Comparison of ENCODE assay signal across 19 cellular contexts in the genomic region with DNA sequence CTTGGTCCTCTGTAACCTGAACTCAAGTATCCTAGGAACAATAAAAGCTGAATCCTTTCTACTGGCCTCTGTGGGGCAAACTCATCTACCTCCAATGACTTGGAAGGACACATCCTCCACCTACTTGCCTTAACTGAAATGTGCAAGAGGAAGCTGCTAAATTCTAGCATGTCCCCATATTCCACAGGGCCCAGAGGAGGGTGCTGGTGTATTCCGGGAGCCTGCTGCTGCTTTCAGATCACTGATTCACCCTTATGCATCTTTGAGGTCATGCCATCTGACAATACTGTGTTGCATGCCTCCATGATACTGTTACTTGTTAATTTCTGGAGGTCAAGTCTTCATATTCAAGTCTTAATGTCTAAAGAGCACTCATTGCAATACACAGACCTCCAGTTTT. TPM values are rescaled to one million over a fixed set of nuclear protein-coding genes. Genes with fewer than 3 reads are reported as not detected.
A peak's percentile ranks its signal among the peaks of the same experiment; 100 is the strongest.
DNase-seq lines count a peak whose midpoint lies in the region; ATAC-seq, FAIRE-seq and TF ChIP-seq lines count a peak whose summit lies in the region.
"Had no signal": no experiment of that assay in that cellular context is flagged by ENCODE, and none has a peak within 500 bp of the region (broad histone marks: within the 10 kb centered on the region; RNA-seq: fewer than 3 reads in every experiment).

No MANE protein-coding gene starts in this region.

- H3K27me3 ChIP-seq in mammary epithelial cell (ENCODE audit: insufficient read depth, low read length) = no peaks in the 10 kb centered on the region
- H3K27me3 ChIP-seq in WERI-Rb-1 (ENCODE audit: insufficient read depth, low read depth, severe bottlenecking) = no peaks in the 10 kb centered on the region
- no peaks in the 10 kb centered on the region for H3K27me3 ChIP-seq in keratinocyte (ENCODE audit: control insufficient read depth, extremely low read depth, insufficient read depth, low read length)
- H3K27me3 ChIP-seq: BLaER1 had no signal

- H3K4me1 ChIP-seq in mammary epithelial cell (ENCODE audit: insufficient read depth, low read length) = peaks cover 6% of the 10 kb centered on the region
- H3K4me1 ChIP-seq in keratinocyte (ENCODE audit: control insufficient read depth, extremely low read depth, insufficient read depth, low read length) = peaks cover 4% of the 10 kb centered on the region
- H3K4me1 ChIP-seq: Caco-2 had no signal

- H3K9me3 ChIP-seq in mammary epithelial cell (replicated peaks; ENCODE audit: insufficient read depth, low read length) = no peaks in the 10 kb centered on the region
- H3K9me3 ChIP-seq in WERI-Rb-1 (ENCODE audit: severe bottlenecking) = no peaks in the 10 kb centered on the region
- no peaks in the 10 kb centered on the region for H3K9me3 ChIP-seq in keratinocyte (ENCODE audit: control insufficient read depth, low read depth, low read length)
- H3K9me3 ChIP-seq: BLaER1, Caco-2 had no signal

- no peaks in the 10 kb centered on the region for H3K4me1 Mint-ChIP-seq in MCF 10A (ENCODE audit: insufficient read depth, unreplicated experiment)
- H3K4me1 Mint-ChIP-seq: CD8-positive, alpha-beta memory T cell had no signal

- DNase-seq in mammary epithelial cell (peak; percentile 19), MCF 10A (ENCODE audit: unreplicated experiment) (no peak), WERI-Rb-1 (no peak), keratinocyte (ENCODE audit: low read depth, low spot score) (no peak), NCI-H2107 treated with DMSO at 0.1 percent for 48 hours (lab: John Stamatoyannopoulos, UW; ENCODE audit: unreplicated experiment) (no peak), DMS114 treated with DMSO at 0.1 percent for 48 hours (lab: John Stamatoyannopoulos, UW; ENCODE audit: unreplicated experiment) (no peak)
- DNase-seq: 8988T; AML-193; Caco-2; CD8-positive, alpha-beta memory T cell; GM23248; H7 had no signal

- peak; percentile 17 to 24 for TF ChIP-seq CTCF in mammary epithelial cell (conservative IDR thresholded peaks at IDR 0.05 in 1 of 2, IDR thresholded peaks at IDR 0.05 in 1 of 2; ENCODE audit: extremely low read depth in 1 of 2, insufficient read depth in 1 of 2, low read depth in 1 of 2, low read length in 2 of 2)
- TF ChIP-seq CTCF in MCF 10A (IDR thresholded peaks at IDR 0.05; ENCODE audit: unreplicated experiment) = no peak
- 0 out of 2 replicates have a peak, but pooled peaks have one; percentile 17 for TF ChIP-seq CTCF in WERI-Rb-1 (IDR thresholded peaks at IDR 0.05; ENCODE audit: low read depth, low read length)
- TF ChIP-seq CTCF in keratinocyte (optimal IDR thresholded peaks at IDR 0.05 in 1 of 3, IDR thresholded peaks at IDR 0.05 in 1 of 3, conservative IDR thresholded peaks at IDR 0.05 in 1 of 3; ENCODE audit: extremely low read depth in 1 of 3, insufficient read depth in 2 of 3, low read length in 3 of 3) = peak; percentile 10 to 51 (median 30)

- no peaks in the 10 kb centered on the region for H3K9me3 Mint-ChIP-seq in MCF 10A (ENCODE audit: unreplicated experiment)
- H3K9me3 Mint-ChIP-seq: CD8-positive, alpha-beta memory T cell had no signal

- intact Hi-C loops in mammary epithelial cell (cut with micrococcal nuclease) = no loop called here
- intact Hi-C loops in MCF 10A (cut with micrococcal nuclease) = no loop called here

- no peaks in the 10 kb centered on the region for H3K79me2 ChIP-seq in mammary epithelial cell (ENCODE audit: insufficient read depth, low read length)
- no peaks in the 10 kb centered on the region for H3K79me2 ChIP-seq in keratinocyte (ENCODE audit: control insufficient read depth, insufficient read depth, low read length)

- CTCF ChIA-PET in mammary epithelial cell (lab: Charles Lee; ENCODE audit: low non-redundant PET) = interaction anchor here (0.6 kb wide), 1 partner anchor 82 kb away, joined by 7 read pairs; no protein-coding TSS in a partner anchor
- CTCF ChIA-PET in MCF 10A (lab: Yijun Ruan, JAX) = interaction anchor here (0.6 to 0.9 kb wide), 3 partner anchors 77 to 763 kb away, joined by 3 read pairs; no protein-coding TSS in a partner anchor

- H3K4me3 ChIP-seq in mammary epithelial cell (replicated peaks in 1 of 3; ENCODE audit: insufficient read depth in 1 of 3, low read depth in 2 of 3, low read length in 3 of 3) = no peak overlapping the region
- no peak overlapping the region for H3K4me3 ChIP-seq in WERI-Rb-1 (ENCODE audit: low read depth, low read length)
- H3K4me3 ChIP-seq in keratinocyte (ENCODE audit: control insufficient read depth in 2 of 3, extremely low read depth in 1 of 3, insufficient read depth in 2 of 3, low read depth in 1 of 3, low read length in 3 of 3) = no peak overlapping the region
- H3K4me3 ChIP-seq: BLaER1, GM12878, GM23248 had no signal

- in situ Hi-C loops in mammary epithelial cell (cut with MboI; ENCODE audit: low sequenced_read_pairs in 2 of 2) = loop anchor here in 1 of 2 donors (25.0 kb wide), 1 partner anchor 167 kb away; no protein-coding TSS in a partner anchor

- dilution Hi-C loops in mammary epithelial cell (cut with HindIII; ENCODE audit: low sequenced_read_pairs) (no loop called here), keratinocyte (cut with MboI; ENCODE audit: extremely low pct_ligation_motif_present, low sequenced_read_pairs) (no loop called here)

- no peak overlapping the region for H3K4me3 Mint-ChIP-seq in MCF 10A (ENCODE audit: unreplicated experiment)
- H3K4me3 Mint-ChIP-seq: CD8-positive, alpha-beta memory T cell had no signal

- no peaks in the 10 kb centered on the region for H3K27me3 Mint-ChIP-seq in MCF 10A (ENCODE audit: insufficient read depth, unreplicated experiment)
- H3K27me3 Mint-ChIP-seq: CD8-positive, alpha-beta memory T cell had no signal

- no peak for ATAC-seq in esophagus mucosa
- ATAC-seq in HG03045 (IDR thresholded peaks at IDR 0.05; ENCODE audit: unreplicated experiment) = no peak
- ATAC-seq: GM12878, HepG2 had no signal

- no peak overlapping the region for H3K27ac Mint-ChIP-seq in MCF 10A (ENCODE audit: low read depth, unreplicated experiment)
- H3K27ac Mint-ChIP-seq: CD8-positive, alpha-beta memory T cell had no signal

- H3K4me2 ChIP-seq in mammary epithelial cell (ENCODE audit: insufficient read depth, low read depth, low read length) (no peak overlapping the region), keratinocyte (ENCODE audit: control insufficient read depth, extremely low read depth, insufficient read depth, low read depth, low read length) (no peak overlapping the region)

- FAIRE-seq in keratinocyte (lab: Jason Lieb, UNC) = no peak
- FAIRE-seq: GM12878, GM18507, HepG2, HTR-8/SVneo had no signal

- WGBS in mammary epithelial cell (ENCODE audit: low coverage, missing lambda C conversion rate) = 82% methylated on average over 1 of the region's 1 CpG

- H3K27ac ChIP-seq in mammary epithelial cell (ENCODE audit: insufficient read depth, low read depth, low read length) (no peak overlapping the region), WERI-Rb-1 (no peak overlapping the region), keratinocyte (ENCODE audit: control insufficient read depth, insufficient read depth, low read length) (no peak overlapping the region)
- H3K27ac ChIP-seq: BLaER1, GM23248 had no signal

- H2AFZ ChIP-seq in mammary epithelial cell (ENCODE audit: low read depth, low read length) (no peak overlapping the region), keratinocyte (ENCODE audit: control insufficient read depth, low read length) (no peak overlapping the region)
- H2AFZ ChIP-seq: GM23248 had no signal

- H3K36me3 ChIP-seq in mammary epithelial cell (ENCODE audit: insufficient read depth, low read length) = peaks cover 3% of the 10 kb centered on the region
- H3K36me3 ChIP-seq in WERI-Rb-1 = peaks cover 5% of the 10 kb centered on the region
- H3K36me3 ChIP-seq in keratinocyte (ENCODE audit: control insufficient read depth in 2 of 2, extremely low read depth in 1 of 2, insufficient read depth in 2 of 2, low read length in 2 of 2) = peaks cover 4% of the 10 kb centered on the region in 2 experiments

- POLR2A ChIA-PET in MCF 10A (lab: Yijun Ruan, JAX) = interaction anchor here (0.5 to 1.6 kb wide), 3 partner anchors 10 to 238 kb away, joined by 3 to 5 read pairs (median 4); no protein-coding TSS in a partner anchor

- no TSS peak for BruUV-seq in mammary epithelial cell (replicated peaks; lab: Mats Ljungman, UMichigan)
- no TSS peak for BruUV-seq in MCF 10A (replicated peaks; lab: Mats Ljungman, UMichigan)

- no peaks in the 10 kb centered on the region for H4K20me1 ChIP-seq in mammary epithelial cell (ENCODE audit: insufficient read depth, low read length)
- no peaks in the 10 kb centered on the region for H4K20me1 ChIP-seq in keratinocyte (ENCODE audit: control insufficient read depth, extremely low read depth, insufficient read depth, low read length)
- H4K20me1 ChIP-seq: BLaER1 had no signal

- H3K9ac ChIP-seq in mammary epithelial cell (ENCODE audit: insufficient read depth, low read length) (no peak overlapping the region), keratinocyte (ENCODE audit: control insufficient read depth, extremely low read depth, insufficient read depth, low read length) (no peak overlapping the region)
- H3K9ac ChIP-seq: BLaER1, GM23248 had no signal

- H3K36me3 Mint-ChIP-seq in MCF 10A (ENCODE audit: insufficient read depth, unreplicated experiment) = no peaks in the 10 kb centered on the region

- no peaks in the 10 kb centered on the region for H3K9me1 ChIP-seq in keratinocyte (ENCODE audit: control insufficient read depth, extremely low read depth, insufficient read depth, low read length)

RNA-seq across cellular contexts. Expression of gene LYRM4, which starts 40.3 kb away (rescaled TPM):
- total RNA-seq in mammary epithelial cell = 10 to 100 TPM; 13.7 to 42.3 TPM
- polyA plus RNA-seq in mammary epithelial cell = 35.1 TPM
- polyA minus RNA-seq in mammary epithelial cell = 23.7 TPM
- 31.6 and 36.1 TPM in 2 replicates for total RNA-seq in MCF 10A (2022)
- 37.8 to 41.4 TPM (median 41.1 TPM) in 3 replicates for polyA plus RNA-seq in keratinocyte
- polyA plus RNA-seq in keratinocyte (2011; ENCODE audit: low read depth) = 43.1 TPM
- polyA plus RNA-seq in keratinocyte (2011; cell fraction: cytosol; rRNA removed) = 38.8 and 53.2 TPM in 2 replicates
- polyA plus RNA-seq in keratinocyte (2011; cell fraction: nucleus; rRNA removed) = 17.2 and 17.6 TPM in 2 replicates
- 22.5 and 30.9 TPM in 2 replicates for polyA plus RNA-seq in keratinocyte (2012; ENCODE audit: low replicate concordance)
- 11.1 to 23.9 TPM (median 20.8 TPM) in 3 replicates for polyA minus RNA-seq in keratinocyte
- polyA minus RNA-seq in keratinocyte (2011; cell fraction: cytosol; rRNA and poly(A)+ RNA removed) = 15.3 TPM
- polyA minus RNA-seq in keratinocyte (2011; cell fraction: nucleus; rRNA and poly(A)+ RNA removed) = 7.8 and 11.9 TPM in 2 replicates
- 20.3 TPM for total RNA-seq in esophagus mucosa

RNA-seq across cellular contexts. Expression of gene FARS2, which starts 40.9 kb away (rescaled TPM):
- total RNA-seq in mammary epithelial cell (10 to 100 TPM; 18.0 to 32.2 TPM), MCF 10A (2022) (13.0 and 18.2 TPM in 2 replicates), esophagus mucosa (15.4 TPM)
- polyA plus RNA-seq in mammary epithelial cell (21.8 TPM), keratinocyte (19.0 to 26.7 TPM (median 21.3 TPM) in 3 replicates)
- polyA minus RNA-seq in mammary epithelial cell (75.5 TPM), keratinocyte (37.4 to 50.5 TPM (median 43.2 TPM) in 3 replicates)
- polyA plus RNA-seq in keratinocyte (2011; ENCODE audit: low read depth) = 4.5 TPM
- polyA plus RNA-seq in keratinocyte (2011; cell fraction: cytosol; rRNA removed) = 18.9 and 20.0 TPM in 2 replicates
- polyA plus RNA-seq in keratinocyte (2011; cell fraction: nucleus; rRNA removed) = 19.1 and 19.3 TPM in 2 replicates
- polyA plus RNA-seq in keratinocyte (2012; ENCODE audit: low replicate concordance) = 10.0 and 14.7 TPM in 2 replicates
- polyA minus RNA-seq in keratinocyte (2011; cell fraction: cytosol; rRNA and poly(A)+ RNA removed) = 20.9 TPM
- polyA minus RNA-seq in keratinocyte (2011; cell fraction: nucleus; rRNA and poly(A)+ RNA removed) = 31.3 and 45.8 TPM in 2 replicates
